In genomic region chr6:163417595-163417994, GRCh38 we compare ENCODE assay signal across 8 cellular contexts. TPM values are rescaled to one million over a fixed set of nuclear protein-coding genes. Genes with fewer than 3 reads are reported as not detected.
DNase-seq lines count a peak whose midpoint lies in the region; ATAC-seq and TF ChIP-seq lines count a peak whose summit lies in the region.

No MANE protein-coding gene starts in this region.

- peak overlapping the region; percentile 67 for H3K4me3 Mint-ChIP-seq in activated CD4-positive, alpha-beta T cell treated with anti-CD3 and anti-CD28 coated beads, Interleukin-2, amount 10 ng/mL, durations not matched to agents 24 days and 14 days

- H3K9me3 Mint-ChIP-seq in activated CD4-positive, alpha-beta T cell treated with anti-CD3 and anti-CD28 coated beads, Interleukin-2, amount 10 ng/mL, durations not matched to agents 24 days and 14 days = no peaks in the 10 kb centered on the region

- no peak for ATAC-seq in thoracic aorta (ENCODE audit: insufficient number of reproducible peaks, low FRiP score, low read depth)

- H3K27ac Mint-ChIP-seq in activated CD4-positive, alpha-beta T cell treated with anti-CD3 and anti-CD28 coated beads, Interleukin-2, amount 10 ng/mL, durations not matched to agents 24 days and 14 days = no peak overlapping the region

- peaks cover 6% of the 10 kb centered on the region for H3K36me3 ChIP-seq in adipocyte (ENCODE audit: control insufficient read depth, insufficient read depth, low read length, severe bottlenecking)
- H3K36me3 ChIP-seq in thoracic aorta = no peaks in the 10 kb centered on the region

- no peaks in the 10 kb centered on the region for H3K27me3 Mint-ChIP-seq in activated CD4-positive, alpha-beta T cell treated with anti-CD3 and anti-CD28 coated beads, Interleukin-2, amount 10 ng/mL, durations not matched to agents 24 days and 14 days

- H3K9ac ChIP-seq in adipocyte (ENCODE audit: low read length) = peak overlapping the region; percentile 99

- H3K27ac ChIP-seq in layer of hippocampus (ENCODE audit: low read depth, low read length) = peak overlapping the region; percentile 96
- H3K27ac ChIP-seq in thoracic aorta = peak overlapping the region in 1 of 2 donors; percentile 17

- intact Hi-C loops in activated CD4-positive, alpha-beta T cell treated with anti-CD3 and anti-CD28 coated beads, Interleukin-2, amount 10 ng/mL, durations not matched to agents 24 days and 14 days (cut with micrococcal nuclease) = loop anchor here (2.0 kb wide), 1 partner anchor 539 kb away; no protein-coding TSS in a partner anchor

- H3K4me1 ChIP-seq in adipocyte (ENCODE audit: control insufficient read depth, insufficient read depth, low read length) (peaks cover 28% of the 10 kb centered on the region), thoracic aorta (ENCODE audit: control insufficient read depth in 1 of 2, low read depth in 2 of 2) (peaks cover 15 to 48% of the 10 kb centered on the region in 2 donors)

- no peaks in the 10 kb centered on the region for H3K9me3 ChIP-seq in adipocyte (ENCODE audit: control insufficient read depth, low read length)
- no peaks in the 10 kb centered on the region for H3K9me3 ChIP-seq in thoracic aorta

- peaks cover 40% of the 10 kb centered on the region for H3K4me1 Mint-ChIP-seq in activated CD4-positive, alpha-beta T cell treated with anti-CD3 and anti-CD28 coated beads, Interleukin-2, amount 10 ng/mL, durations not matched to agents 24 days and 14 days

- no peaks in the 10 kb centered on the region for H3K36me3 Mint-ChIP-seq in activated CD4-positive, alpha-beta T cell treated with anti-CD3 and anti-CD28 coated beads, Interleukin-2, amount 10 ng/mL, durations not matched to agents 24 days and 14 days (ENCODE audit: low read depth)

- TF ChIP-seq CTCF in thoracic aorta (IDR thresholded peaks at IDR 0.05) = no peak

- DNase-seq in activated CD4-positive, alpha-beta T cell treated with anti-CD3 and anti-CD28 coated beads, Interleukin-2, amount 10 ng/mL, durations not matched to agents 24 days and 14 days = no peak
- DNase-seq in activated CD4-positive, alpha-beta T cell treated with anti-CD3 and anti-CD28 coated beads, Interleukin-2, amount 50 U/mL, for 1 hour = no peak
- DNase-seq in adipocyte (ENCODE audit: low read depth) (peak; percentile 37), thoracic aorta (ENCODE audit: low spot score) (no peak), NCI-H1694 (lab: John Stamatoyannopoulos, UW) (no peak), GF-D8 (lab: John Stamatoyannopoulos, UW) (no peak), RKO (ENCODE audit: low spot score) (no peak)

- H3K27me3 ChIP-seq in adipocyte (replicated peaks; ENCODE audit: control insufficient read depth, insufficient read depth, low read length) = no peaks in the 10 kb centered on the region
- no peaks in the 10 kb centered on the region for H3K27me3 ChIP-seq in layer of hippocampus (ENCODE audit: control insufficient read depth, insufficient read depth, low read length)
- no peaks in the 10 kb centered on the region for H3K27me3 ChIP-seq in thoracic aorta (replicated peaks; ENCODE audit: insufficient read depth)

- H3K4me3 ChIP-seq in adipocyte (ENCODE audit: low read length) (peak overlapping the region; percentile 95), thoracic aorta (peak overlapping the region; percentile 80)

RNA-seq across cellular contexts. Expression of gene QKI, which starts 3.1 kb away (rescaled TPM):
- 69.3 and 79.7 TPM in 2 replicates for total RNA-seq in activated CD4-positive, alpha-beta T cell treated with anti-CD3 and anti-CD28 coated beads, Interleukin-2, amount 10 ng/mL, durations not matched to agents 24 days and 14 days
- total RNA-seq in thoracic aorta = 100 to 1,000 TPM; 127 to 192 TPM
